In the genomic region with DNA sequence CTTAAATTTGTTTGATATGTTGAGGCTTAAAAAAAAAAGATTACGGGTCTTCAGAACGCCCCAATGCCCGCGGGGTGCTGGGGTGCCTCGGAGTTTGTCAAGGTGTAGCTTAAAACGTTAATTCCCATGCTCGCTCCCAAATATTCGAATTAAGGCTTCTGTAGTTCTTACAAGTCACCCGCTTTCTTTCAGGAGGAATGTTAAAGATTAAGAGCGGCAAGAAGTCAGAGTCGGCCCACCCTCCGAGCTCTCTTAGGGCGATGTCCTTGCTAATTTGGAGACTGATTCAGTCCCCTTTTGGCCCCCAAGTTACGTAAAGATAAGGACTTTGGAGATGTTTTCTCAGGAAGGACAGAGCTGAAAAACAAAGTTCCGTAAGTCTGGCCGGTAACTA, we compare ENCODE assay signal across 8 cellular contexts. TPM values are rescaled to one million over a fixed set of nuclear protein-coding genes. Genes with fewer than 3 reads are reported as not detected.
DNase-seq lines count a peak whose midpoint lies in the region; FAIRE-seq and TF ChIP-seq lines count a peak whose summit lies in the region.

No MANE protein-coding gene starts in this region.

- intact Hi-C loops in OCI-LY7 (cut with micrococcal nuclease; ENCODE audit: unreplicated experiment): loop anchor here (5.0 to 10.0 kb wide), 2 partner anchors 620 to 1802 kb away; partner anchors contain the start of genes FBXW11 and SPDL1

- WGBS in ectodermal cell, 2 experiments: 25 to 31% methylated on average over 16 of the region's 16 CpGs

- peaks cover 31% of the 10 kb centered on the region for H3K4me1 ChIP-seq in OCI-LY7 (ENCODE audit: insufficient read depth, low read length, poor library complexity, severe bottlenecking)
- peaks cover 17% of the 10 kb centered on the region for H3K4me1 ChIP-seq in ectodermal cell (ENCODE audit: control insufficient read depth, insufficient read depth, low read length)

- H3K27ac ChIP-seq in OCI-LY7 (ENCODE audit: low read depth, low read length, poor library complexity, severe bottlenecking) (peak overlapping the region; percentile 71), ectodermal cell (ENCODE audit: insufficient read depth, low read depth, low read length, poor library complexity, severe bottlenecking) (peak overlapping the region; percentile 79), neural cell (ENCODE audit: low read length) (peak overlapping the region; percentile 95)

- DNase-seq in DMS79 treated with DMSO at 0.1 percent for 48 hours (lab: John Stamatoyannopoulos, UW) (peak; percentile 68), DMS79 (lab: John Stamatoyannopoulos, UW) (no peak), OCI-LY7 (ENCODE audit: low spot score) (no peak), NCI-H2171 (lab: John Stamatoyannopoulos, UW) (no peak), frontal cortex (ENCODE audit: low spot score in 2 of 2) (no peak)
- no peak for DNase-seq in stimulated activated CD4-positive, alpha-beta T cell treated with anti-CD3 and anti-CD28 coated beads, Interleukin-1b, Interleukin-23, amount 100 ng/mL, for 48 hours

- H3K9me2 ChIP-seq in OCI-LY7 (ENCODE audit: insufficient read depth, low read length) (no peaks in the 10 kb centered on the region), neural cell (ENCODE audit: insufficient read depth, low read length) (no peaks in the 10 kb centered on the region)

- peaks cover 34% of the 10 kb centered on the region for H4K20me1 ChIP-seq in OCI-LY7 (ENCODE audit: insufficient read depth, low read length)
- H4K20me1 ChIP-seq in neural cell (ENCODE audit: insufficient read depth): peaks cover 9% of the 10 kb centered on the region

- TF ChIP-seq RAD21 in neural cell (conservative IDR thresholded peaks at IDR 0.05): no peak

- H2AFZ ChIP-seq in OCI-LY7 (ENCODE audit: low read length): peak overlapping the region; percentile 91
- H2AFZ ChIP-seq in neural cell (ENCODE audit: low read depth, low read length): peak overlapping the region; percentile 100

- peak overlapping the region; percentile 99 for H3K4me3 ChIP-seq in OCI-LY7 (ENCODE audit: low read depth, low read length, poor library complexity, severe bottlenecking)
- peak overlapping the region; percentile 83 for H3K4me3 ChIP-seq in ectodermal cell (ENCODE audit: insufficient read depth, low read depth, low read length)
- H3K4me3 ChIP-seq in neural cell (ENCODE audit: low read length): peak overlapping the region; percentile 95

- CTCF ChIA-PET in OCI-LY7 (lab: Charles Lee; ENCODE audit: unreplicated experiment): no interaction called here

- H3K79me2 ChIP-seq in OCI-LY7 (ENCODE audit: insufficient read depth, low read depth, low read length): peaks cover 51% of the 10 kb centered on the region
- H3K79me2 ChIP-seq in neural cell (replicated peaks; ENCODE audit: insufficient read depth, low read length): peaks cover 34% of the 10 kb centered on the region

- no peak for TF ChIP-seq EP300 in neural cell (conservative IDR thresholded peaks at IDR 0.05; ENCODE audit: poor library complexity, severe bottlenecking)

- FAIRE-seq in frontal cortex (lab: Jason Lieb, UNC): no peak

- POLR2A ChIA-PET in OCI-LY7 (lab: Charles Lee): interaction anchor here (0.6 to 1.4 kb wide), 7 partner anchors 9 to 926 kb away, joined by 3 to 6 read pairs (median 4); partner anchors contain the start of gene FBXW11

- H3K27me3 ChIP-seq in ectodermal cell (ENCODE audit: control insufficient read depth, insufficient read depth, low read length, poor library complexity, severe bottlenecking) (no peaks in the 10 kb centered on the region), neural cell (ENCODE audit: insufficient read depth, low read depth, low read length) (no peaks in the 10 kb centered on the region)

- H3K36me3 ChIP-seq in OCI-LY7 (ENCODE audit: insufficient read depth, low read length) (peaks cover 42% of the 10 kb centered on the region), ectodermal cell (ENCODE audit: control insufficient read depth, insufficient read depth, low read length) (peaks cover 14% of the 10 kb centered on the region), neural cell (ENCODE audit: insufficient read depth, low read length) (no peaks in the 10 kb centered on the region)

- peak overlapping the region; percentile 90 for H3K9ac ChIP-seq in neural cell (ENCODE audit: low read length)

- no peaks in the 10 kb centered on the region for H3K9me3 ChIP-seq in OCI-LY7 (ENCODE audit: low read length)
- H3K9me3 ChIP-seq in ectodermal cell (ENCODE audit: control insufficient read depth, low read length): no peaks in the 10 kb centered on the region
- H3K9me3 ChIP-seq in neural cell (ENCODE audit: low read length): no peaks in the 10 kb centered on the region

- TF ChIP-seq CTCF in OCI-LY7 (conservative IDR thresholded peaks at IDR 0.05; ENCODE audit: low read length) (no peak), neural cell (IDR thresholded peaks at IDR 0.05; ENCODE audit: poor library complexity, severe bottlenecking) (no peak)

- TSS peak; percentile 100 for BruUV-seq in OCI-LY7 (replicated peaks; lab: Mats Ljungman, UMichigan)

- H3F3A ChIP-seq in neural cell (ENCODE audit: insufficient read depth, low read length, poor library complexity, severe bottlenecking): peaks cover 4% of the 10 kb centered on the region

- peak overlapping the region; percentile 92 for H3K4me2 ChIP-seq in OCI-LY7 (ENCODE audit: low read length)
- H3K4me2 ChIP-seq in neural cell (ENCODE audit: low read length): peak overlapping the region; percentile 85

TF ChIP-seq in neural cell, 6 proteins besides CTCF, POLR2A, EP300 and RAD21:
- TF ChIP-seq, protein P1, sequence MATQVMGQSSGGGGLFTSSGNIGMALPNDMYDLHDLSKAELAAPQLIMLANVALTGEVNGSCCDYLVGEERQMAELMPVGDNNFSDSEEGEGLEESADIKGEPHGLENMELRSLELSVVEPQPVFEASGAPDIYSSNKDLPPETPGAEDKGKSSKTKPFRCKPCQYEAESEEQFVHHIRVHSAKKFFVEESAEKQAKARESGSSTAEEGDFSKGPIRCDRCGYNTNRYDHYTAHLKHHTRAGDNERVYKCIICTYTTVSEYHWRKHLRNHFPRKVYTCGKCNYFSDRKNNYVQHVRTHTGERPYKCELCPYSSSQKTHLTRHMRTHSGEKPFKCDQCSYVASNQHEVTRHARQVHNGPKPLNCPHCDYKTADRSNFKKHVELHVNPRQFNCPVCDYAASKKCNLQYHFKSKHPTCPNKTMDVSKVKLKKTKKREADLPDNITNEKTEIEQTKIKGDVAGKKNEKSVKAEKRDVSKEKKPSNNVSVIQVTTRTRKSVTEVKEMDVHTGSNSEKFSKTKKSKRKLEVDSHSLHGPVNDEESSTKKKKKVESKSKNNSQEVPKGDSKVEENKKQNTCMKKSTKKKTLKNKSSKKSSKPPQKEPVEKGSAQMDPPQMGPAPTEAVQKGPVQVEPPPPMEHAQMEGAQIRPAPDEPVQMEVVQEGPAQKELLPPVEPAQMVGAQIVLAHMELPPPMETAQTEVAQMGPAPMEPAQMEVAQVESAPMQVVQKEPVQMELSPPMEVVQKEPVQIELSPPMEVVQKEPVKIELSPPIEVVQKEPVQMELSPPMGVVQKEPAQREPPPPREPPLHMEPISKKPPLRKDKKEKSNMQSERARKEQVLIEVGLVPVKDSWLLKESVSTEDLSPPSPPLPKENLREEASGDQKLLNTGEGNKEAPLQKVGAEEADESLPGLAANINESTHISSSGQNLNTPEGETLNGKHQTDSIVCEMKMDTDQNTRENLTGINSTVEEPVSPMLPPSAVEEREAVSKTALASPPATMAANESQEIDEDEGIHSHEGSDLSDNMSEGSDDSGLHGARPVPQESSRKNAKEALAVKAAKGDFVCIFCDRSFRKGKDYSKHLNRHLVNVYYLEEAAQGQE (IDR thresholded peaks at IDR 0.05; ENCODE audit: borderline replicate concordance): no peak
- no peak for TF ChIP-seq POLR2AphosphoS5 (IDR thresholded peaks at IDR 0.05)
- TF ChIP-seq TAF1 (IDR thresholded peaks at IDR 0.05; ENCODE audit: low read depth): no peak
- no peak for TF ChIP-seq EZH2 (IDR thresholded peaks at IDR 0.05; ENCODE audit: borderline replicate concordance, insufficient read depth, low read length, poor library complexity, severe bottlenecking)
- TF ChIP-seq SMC3 (conservative IDR thresholded peaks at IDR 0.05; ENCODE audit: poor library complexity): no peak
- no peak for TF ChIP-seq MXI1 (conservative IDR thresholded peaks at IDR 0.05; ENCODE audit: poor library complexity, severe bottlenecking)

RNA-seq across cellular contexts. Expression of gene NPM1, which starts 0.8 kb away (rescaled TPM):
- total RNA-seq in OCI-LY7 (2014; rRNA removed; shearing (Covaris generic)): 1,091 and 1,434 TPM in 2 replicates
- total RNA-seq in OCI-LY7 (2022) (2,027 and 2,059 TPM in 2 replicates), frontal cortex (414 TPM)
- 3,181 TPM for polyA plus RNA-seq in ectodermal cell (2013, experiment 1 of 4)
- 2,924 TPM for polyA plus RNA-seq in ectodermal cell (2013, experiment 2 of 4)
- 2,782 TPM for polyA plus RNA-seq in ectodermal cell (2013, experiment 3 of 4)
- polyA plus RNA-seq in ectodermal cell (2013, experiment 4 of 4): 3,104 TPM
- polyA plus RNA-seq in neural cell: 988 and 1,141 TPM in 2 replicates
- 898 and 983 TPM in 2 replicates for polyA minus RNA-seq in neural cell

RNA-seq across cellular contexts. Expression of gene FGF18, which starts 32.6 kb away (rescaled TPM):
- 0.16 TPM in 1 of 2 replicates, not detected in the other for total RNA-seq in OCI-LY7 (2014; rRNA removed; shearing (Covaris generic))
- total RNA-seq in OCI-LY7 (2022) (not detected in 2 replicates), frontal cortex (0.82 TPM)
- 0.39 TPM for polyA plus RNA-seq in ectodermal cell (2013, experiment 1 of 4)
- 0.55 TPM for polyA plus RNA-seq in ectodermal cell (2013, experiment 2 of 4)
- polyA plus RNA-seq in ectodermal cell (2013, experiment 3 of 4): 0.43 TPM
- polyA plus RNA-seq in ectodermal cell (2013, experiment 4 of 4): 0.85 TPM
- 1.2 TPM in 1 of 2 replicates, not detected in the other for polyA plus RNA-seq in neural cell
- 0.49 TPM in 1 of 2 replicates, not detected in the other for polyA minus RNA-seq in neural cell
